Comparison of ENCODE assay signal across 18 cellular contexts in genomic region chr6:149763866-149764265, GRCh38. TPM values are rescaled to one million over a fixed set of nuclear protein-coding genes. Genes with fewer than 3 reads are reported as not detected.
DNase-seq lines count a peak whose midpoint lies in the region; ATAC-seq, FAIRE-seq and TF ChIP-seq lines count a peak whose summit lies in the region.
"Had no signal": no experiment of that assay in that cellular context is flagged by ENCODE, and none has a peak within 500 bp of the region (broad histone marks: within the 10 kb centered on the region; RNA-seq: fewer than 3 reads in every experiment).

No MANE protein-coding gene starts in this region.

- H2BK12ac ChIP-seq in mesenchymal stem cell (ENCODE audit: low read length in 2 of 2): no peak overlapping the region

- no peak overlapping the region for H2BK120ac ChIP-seq in mesenchymal stem cell (ENCODE audit: low read depth, low read length)

- H4K8ac ChIP-seq in mesenchymal stem cell (ENCODE audit: low read length): no peak overlapping the region

- CTCF ChIA-PET in K562 (lab: Yijun Ruan, JAX; ENCODE audit: low intra/inter-chr PET ratio): no interaction called here

- H3K18ac ChIP-seq in mesenchymal stem cell (ENCODE audit: low read depth in 1 of 2, low read length in 2 of 2): no peak overlapping the region

- H2AFZ ChIP-seq in K562 (ENCODE audit: low read depth, low read length) (no peak overlapping the region), mesenchymal stem cell (ENCODE audit: low read depth, low read length) (no peak overlapping the region)

- no peak overlapping the region for H2BK15ac ChIP-seq in mesenchymal stem cell (ENCODE audit: low read depth, poor library complexity, severe bottlenecking)

- no peak overlapping the region for H2AK5ac ChIP-seq in mesenchymal stem cell (ENCODE audit: low read length, severe bottlenecking)

- ATAC-seq in K562: no peak
- ATAC-seq: HCT116, T-cell had no signal

- no peak for TF ChIP-seq POLR2A in K562 (conservative IDR thresholded peaks at IDR 0.05)

- no peak for TF ChIP-seq EP300 in K562 (IDR thresholded peaks at IDR 0.05; ENCODE audit: low read length)

- peak; percentile 12 for DNase-seq in AG08395 (ENCODE audit: low spot score)
- DNase-seq in LHCN-M2 (ENCODE audit: low read depth): peak; percentile 27
- DNase-seq in K562 (ENCODE audit: extremely low read depth in 1 of 4, low spot score in 3 of 4): no peak
- DNase-seq in mesenchymal stem cell: no peak
- DNase-seq in SIG-M5 (lab: John Stamatoyannopoulos, UW): no peak
- DNase-seq in NCI-H446 treated with DMSO at 0.1 percent for 48 hours (lab: John Stamatoyannopoulos, UW): no peak
- DNase-seq in EL: no peak
- no peak for DNase-seq in COR-L47 (lab: John Stamatoyannopoulos, UW)
- DNase-seq: ACHN, DMS153, NCI-H1930, NCI-H524 treated with DMSO at 0.1 percent for 48 hours, OCI-M1, T-cell had no signal

- in situ Hi-C loops in K562 (cut with MboI): no loop called here

- TF ChIP-seq CTCF in K562 (IDR thresholded peaks at IDR 0.05 in 2 of 3, conservative IDR thresholded peaks at IDR 0.05 in 1 of 3; ENCODE audit: insufficient read depth in 2 of 3, low read depth in 1 of 3, low read length in 3 of 3): no peak

- H3K4me3 ChIP-seq in K562 (no peak overlapping the region), mesenchymal stem cell (ENCODE audit: insufficient read depth in 1 of 2, low read depth in 1 of 2, low read length in 2 of 2) (no peak overlapping the region)
- H3K4me3 ChIP-seq: BLaER1, SK-N-MC had no signal

- no peaks in the 10 kb centered on the region for H3K27me3 ChIP-seq in K562 (ENCODE audit: control insufficient read depth in 2 of 2, insufficient read depth in 2 of 2, low read length in 2 of 2)
- no peaks in the 10 kb centered on the region for H3K27me3 ChIP-seq in mesenchymal stem cell (ENCODE audit: control insufficient read depth in 1 of 2, insufficient read depth in 1 of 2, low read length in 2 of 2)
- H3K27me3 ChIP-seq: BLaER1 had no signal

- TF ChIP-seq RAD21 in K562 (CRISPR knock-in tag; conservative IDR thresholded peaks at IDR 0.05 in 1 of 2, IDR thresholded peaks at IDR 0.05 in 1 of 2): no peak

- FAIRE-seq in K562 (lab: Jason Lieb, UNC): no peak
- FAIRE-seq: GM12891 had no signal

- H3K4me1 ChIP-seq in K562 (replicated peaks in 1 of 2; ENCODE audit: control insufficient read depth in 2 of 2, insufficient read depth in 2 of 2, low read length in 2 of 2) (peaks cover 4 to 11% of the 10 kb centered on the region in 2 experiments; a peak in 4 of 5 replicates), mesenchymal stem cell (ENCODE audit: control insufficient read depth, insufficient read depth, low read depth, low read length) (peaks cover 4% of the 10 kb centered on the region)

- H3K79me2 ChIP-seq in K562 (ENCODE audit: control insufficient read depth, insufficient read depth, low read length): peaks cover 87% of the 10 kb centered on the region

- H3K27ac ChIP-seq in K562 (ENCODE audit: extremely low read depth, low read depth, low read length) (no peak overlapping the region), mesenchymal stem cell (ENCODE audit: low read length, poor library complexity, severe bottlenecking) (no peak overlapping the region)
- H3K27ac ChIP-seq: BLaER1, SK-N-MC had no signal

- H3K36me3 ChIP-seq in K562 (ENCODE audit: control insufficient read depth, insufficient read depth, low read length) (peaks cover 68% of the 10 kb centered on the region), mesenchymal stem cell (ENCODE audit: control insufficient read depth in 1 of 2, insufficient read depth in 2 of 2, low read depth in 1 of 2, low read length in 2 of 2) (peaks cover 11 to 23% of the 10 kb centered on the region in 2 experiments)

- no peak overlapping the region for H3K14ac ChIP-seq in mesenchymal stem cell (ENCODE audit: low read length in 2 of 2)

- intact Hi-C loops in K562 (cut with micrococcal nuclease): no loop called here

- POLR2A ChIA-PET in K562 (lab: Yijun Ruan, JAX): interaction anchor here (1.1 to 2.0 kb wide), 3 partner anchors 8 to 14 kb away, joined by 4 to 6 read pairs (median 5); partner anchors contain the start of gene PCMT1

- H3K79me1 ChIP-seq in mesenchymal stem cell (replicated peaks; ENCODE audit: low read length, poor library complexity, severe bottlenecking): peaks cover 9% of the 10 kb centered on the region

- H3K23ac ChIP-seq in mesenchymal stem cell (ENCODE audit: low read length in 2 of 2): no peak overlapping the region

- H2BK5ac ChIP-seq in mesenchymal stem cell (ENCODE audit: low read depth, low read length, poor library complexity, severe bottlenecking): no peak overlapping the region

- no peaks in the 10 kb centered on the region; the same call in none of the 2 replicates for H4K20me1 ChIP-seq in K562 (replicated peaks; ENCODE audit: control insufficient read depth, insufficient read depth, low read length)

- TSS peak; percentile 23 for BruUV-seq in K562 (replicated peaks; lab: Mats Ljungman, UMichigan)

- H3K4me2 ChIP-seq in K562 (ENCODE audit: insufficient read depth, low read length) (no peak overlapping the region), mesenchymal stem cell (ENCODE audit: low read length, poor library complexity, severe bottlenecking) (no peak overlapping the region)
- H3K4me2 ChIP-seq: BLaER1 had no signal

- H3K9me3 ChIP-seq in K562 (replicated peaks; ENCODE audit: control insufficient read depth, insufficient read depth, low read depth, low read length) (peaks cover 13% of the 10 kb centered on the region), mesenchymal stem cell (ENCODE audit: control insufficient read depth, low read length) (peaks cover 12% of the 10 kb centered on the region)

- H3K9ac ChIP-seq in K562 (ENCODE audit: insufficient read depth in 1 of 2, low read depth in 2 of 2, low read length in 2 of 2): no peak overlapping the region
- peak overlapping the region; percentile 79 for H3K9ac ChIP-seq in mesenchymal stem cell (ENCODE audit: low read length)
- H3K9ac ChIP-seq: BLaER1 had no signal

- no peaks in the 10 kb centered on the region for H3K9me1 ChIP-seq in K562 (ENCODE audit: control insufficient read depth, insufficient read depth, low read length)

- no peak overlapping the region for H3K4ac ChIP-seq in mesenchymal stem cell (ENCODE audit: low read depth in 1 of 2, low read length in 2 of 2)

- no peak overlapping the region for H4K91ac ChIP-seq in mesenchymal stem cell (ENCODE audit: low read length)

RNA-seq across cellular contexts. Expression of gene PCMT1, which starts 14.3 kb away (rescaled TPM):
- total RNA-seq in LHCN-M2 (2014; rRNA removed): 134 and 163 TPM in 2 replicates
- polyA plus RNA-seq in LHCN-M2 (2012): 79.4 TPM
- total RNA-seq in K562 (2011; cell fraction: chromatin; rRNA removed; ENCODE audit: low replicate concordance): 143 TPM in 2 replicates
- total RNA-seq in K562 (2011; cell fraction: nucleolus; rRNA removed): 190 and 200 TPM in 2 replicates
- total RNA-seq in K562 (2011; cell fraction: nucleoplasm; rRNA removed): 178 and 226 TPM in 2 replicates
- 302 and 327 TPM in 2 replicates for total RNA-seq in K562 (2014; rRNA removed)
- 235 and 246 TPM in 2 replicates for total RNA-seq in K562 (2014; rRNA removed; fragmentation: Illumina TruSeq; extraction: Trizol)
- total RNA-seq in K562 (2015; rRNA removed; fragmentation: Illumina TruSeq; extraction: Trizol): 215 and 217 TPM in 2 replicates
- total RNA-seq in K562 (2021): 231 and 238 TPM in 2 replicates
- polyA plus RNA-seq in K562 (2011; rRNA removed): 307 and 425 TPM in 2 replicates
- polyA plus RNA-seq in K562 (2011; cell fraction: cytosol; rRNA removed): 302 and 333 TPM in 2 replicates
- 61.1 and 83.0 TPM in 2 replicates for polyA plus RNA-seq in K562 (2011; cell fraction: nucleus; rRNA removed)
- 178 and 267 TPM in 2 replicates for polyA plus RNA-seq in K562 (2012)
- polyA plus RNA-seq in K562 (2014; fragmentation: Illumina TruSeq; extraction: Trizol): 303 and 361 TPM in 2 replicates
- polyA plus RNA-seq in K562 (2014; fragmentation: Nextera tagmentation; extraction: Ambion mirVana): 100 to 1,000 TPM; 536 to 541 TPM
- 411 and 464 TPM in 2 replicates for polyA plus RNA-seq in K562 (2014; rRNA removed)
- polyA minus RNA-seq in K562 (2011; rRNA and poly(A)+ RNA removed): 317 and 349 TPM in 2 replicates
- 86.4 and 132 TPM in 2 replicates for polyA minus RNA-seq in K562 (2011; cell fraction: cytosol; rRNA and poly(A)+ RNA removed)
- polyA minus RNA-seq in K562 (2011; cell fraction: nucleus; rRNA and poly(A)+ RNA removed): 29.5 and 35.4 TPM in 2 replicates
- 67.4 TPM for polyA plus RNA-seq in mesenchymal stem cell (2013, experiment 1 of 2)
- 64.8 TPM for polyA plus RNA-seq in mesenchymal stem cell (2013, experiment 2 of 2)

RNA-seq across cellular contexts. Expression of gene NUP43, which starts 17.5 kb away (rescaled TPM):
- total RNA-seq in LHCN-M2 (2014; rRNA removed) (57.9 and 76.0 TPM in 2 replicates), K562 (2014; rRNA removed) (44.7 and 50.5 TPM in 2 replicates), K562 (2014; rRNA removed; fragmentation: Illumina TruSeq; extraction: Trizol) (112 and 127 TPM in 2 replicates), K562 (2015; rRNA removed; fragmentation: Illumina TruSeq; extraction: Trizol) (78.1 and 83.6 TPM in 2 replicates), K562 (2021) (101 and 103 TPM in 2 replicates)
- polyA plus RNA-seq in LHCN-M2 (2012): 15.0 TPM
- total RNA-seq in K562 (2011; cell fraction: chromatin; rRNA removed; ENCODE audit: low replicate concordance): 105 and 121 TPM in 2 replicates
- total RNA-seq in K562 (2011; cell fraction: nucleolus; rRNA removed): 31.3 and 32.5 TPM in 2 replicates
- 51.2 and 83.9 TPM in 2 replicates for total RNA-seq in K562 (2011; cell fraction: nucleoplasm; rRNA removed)
- polyA plus RNA-seq in K562 (2011; rRNA removed) (112 and 136 TPM in 2 replicates), K562 (2014; fragmentation: Illumina TruSeq; extraction: Trizol) (59.5 and 67.4 TPM in 2 replicates), K562 (2014; fragmentation: Nextera tagmentation; extraction: Ambion mirVana) (10 to 100 TPM; 28.9 to 39.7 TPM), K562 (2014; rRNA removed) (53.1 and 53.4 TPM in 2 replicates)
- 35.5 and 60.8 TPM in 2 replicates for polyA plus RNA-seq in K562 (2011; cell fraction: cytosol; rRNA removed)
- 52.5 and 59.6 TPM in 2 replicates for polyA plus RNA-seq in K562 (2011; cell fraction: nucleus; rRNA removed)
- 38.4 and 46.1 TPM in 2 replicates for polyA plus RNA-seq in K562 (2012)
- 293 and 318 TPM in 2 replicates for polyA minus RNA-seq in K562 (2011; rRNA and poly(A)+ RNA removed)
- polyA minus RNA-seq in K562 (2011; cell fraction: cytosol; rRNA and poly(A)+ RNA removed): 67.9 and 134 TPM in 2 replicates
- polyA minus RNA-seq in K562 (2011; cell fraction: nucleus; rRNA and poly(A)+ RNA removed): 19.9 and 34.4 TPM in 2 replicates
- polyA plus RNA-seq in mesenchymal stem cell (2013, experiment 1 of 2): 10.5 TPM
- 10.8 TPM for polyA plus RNA-seq in mesenchymal stem cell (2013, experiment 2 of 2)

RNA-seq across cellular contexts. Expression of gene LATS1, which starts 46.0 kb away (rescaled TPM):
- total RNA-seq in LHCN-M2 (2014; rRNA removed) (11.9 and 17.1 TPM in 2 replicates), K562 (2014; rRNA removed) (14.0 and 22.5 TPM in 2 replicates), K562 (2014; rRNA removed; fragmentation: Illumina TruSeq; extraction: Trizol) (28.4 and 32.1 TPM in 2 replicates), K562 (2015; rRNA removed; fragmentation: Illumina TruSeq; extraction: Trizol) (26.5 and 26.6 TPM in 2 replicates), K562 (2021) (33.2 and 36.3 TPM in 2 replicates)
- 3.4 TPM for polyA plus RNA-seq in LHCN-M2 (2012)
- total RNA-seq in K562 (2011; cell fraction: chromatin; rRNA removed; ENCODE audit: low replicate concordance): 46.5 and 118 TPM in 2 replicates
- total RNA-seq in K562 (2011; cell fraction: nucleolus; rRNA removed): 23.9 and 24.3 TPM in 2 replicates
- total RNA-seq in K562 (2011; cell fraction: nucleoplasm; rRNA removed): 35.3 and 42.9 TPM in 2 replicates
- polyA plus RNA-seq in K562 (2011; rRNA removed) (18.4 and 24.0 TPM in 2 replicates), K562 (2014; fragmentation: Illumina TruSeq; extraction: Trizol) (28.7 and 29.1 TPM in 2 replicates), K562 (2014; fragmentation: Nextera tagmentation; extraction: Ambion mirVana) (1 to 10 TPM; 5.0 to 5.6 TPM), K562 (2014; rRNA removed) (11.9 and 13.2 TPM in 2 replicates)
- polyA plus RNA-seq in K562 (2011; cell fraction: cytosol; rRNA removed): 14.4 and 17.0 TPM in 2 replicates
- 21.7 and 22.5 TPM in 2 replicates for polyA plus RNA-seq in K562 (2011; cell fraction: nucleus; rRNA removed)
- 15.0 and 16.6 TPM in 2 replicates for polyA plus RNA-seq in K562 (2012)
- polyA minus RNA-seq in K562 (2011; rRNA and poly(A)+ RNA removed): 60.3 and 69.3 TPM in 2 replicates
- 31.1 and 31.3 TPM in 2 replicates for polyA minus RNA-seq in K562 (2011; cell fraction: cytosol; rRNA and poly(A)+ RNA removed)
- 22.2 and 41.8 TPM in 2 replicates for polyA minus RNA-seq in K562 (2011; cell fraction: nucleus; rRNA and poly(A)+ RNA removed)
- polyA plus RNA-seq in mesenchymal stem cell (2013, experiment 1 of 2): 10.2 TPM
- polyA plus RNA-seq in mesenchymal stem cell (2013, experiment 2 of 2): 10.0 TPM

Comparison
In these comparisons a context has a peak if more than half of its experiments do, and no peak if none do; other contexts are left out.
1. DNase-seq: peak in AG08395 (single experiment) and LHCN-M2 (single experiment); none in K562 (0 of 4), mesenchymal stem cell (single experiment), SIG-M5 (single experiment), NCI-H446 treated with DMSO at 0.1 percent for 48 hours (single experiment), EL (single experiment) and COR-L47 (single experiment).